Comparison of ENCODE assay signal across 20 cellular contexts in genomic region chr2:121286506-121286905, GRCh38. TPM values are rescaled to one million over a fixed set of nuclear protein-coding genes. Genes with fewer than 3 reads are reported as not detected.
"Had no signal": no experiment of that assay in that cellular context is flagged by ENCODE, and none has a peak within 500 bp of the region (broad histone marks: within the 10 kb centered on the region; RNA-seq: fewer than 3 reads in every experiment).

No MANE protein-coding gene starts in this region.

- H3K27ac Mint-ChIP-seq: activated CD4-positive, alpha-beta T cell treated with anti-CD3 and anti-CD28 coated beads, Interleukin-2, amount 10 ng/mL, durations not matched to agents 24 days and 14 days; activated CD8-positive, alpha-beta T cell treated with anti-CD3 and anti-CD28 coated beads, Interleukin-2, amount 10 ng/mL, durations not matched to agents 7 days and 5 days; activated naive CD8-positive, alpha-beta T cell treated with anti-CD3 and anti-CD28 coated beads for 36 hours; brain; immature natural killer cell had no signal

- DNase-seq: activated CD4-positive, alpha-beta T cell treated with anti-CD3 and anti-CD28 coated beads, Interleukin-2, amount 10 ng/mL, durations not matched to agents 24 days and 14 days; activated CD4-positive, CD25-positive, alpha-beta regulatory T cell; activated CD8-positive, alpha-beta memory T cell treated with anti-CD3 and anti-CD28 coated beads, Interleukin-2, amount 50 U/mL, for 4 hours; activated CD8-positive, alpha-beta T cell treated with anti-CD3 and anti-CD28 coated beads, Interleukin-2, amount 10 ng/mL, durations not matched to agents 7 days and 5 days; activated gamma-delta T cell treated with Interleukin-2 at 50 U/mL for 16 hours; activated naive CD8-positive, alpha-beta T cell treated with anti-CD3 and anti-CD28 coated beads for 36 hours; activated T-cell treated with anti-CD3 and anti-CD28 coated beads, Interleukin-2, amount 50 U/mL, for 48 hours; effector memory CD4-positive, alpha-beta T cell; foreskin keratinocyte; head of caudate nucleus; immature natural killer cell; posterior cingulate gyrus; right cardiac atrium; small intestine; stimulated activated CD4-positive, alpha-beta T cell treated with anti-CD3 and anti-CD28 coated beads, Interleukin-4, amount 100 ng/mL, for 24 hours; stimulated activated naive CD4-positive, alpha-beta T cell; transverse colon had no signal

- ATAC-seq: activated CD8-positive, alpha-beta T cell treated with anti-CD3 and anti-CD28 coated beads, Interleukin-2, amount 10 ng/mL, durations not matched to agents 7 days and 5 days; foreskin keratinocyte had no signal

- H3K4me3 Mint-ChIP-seq: activated CD8-positive, alpha-beta T cell treated with anti-CD3 and anti-CD28 coated beads, Interleukin-2, amount 10 ng/mL, durations not matched to agents 7 days and 5 days; activated naive CD8-positive, alpha-beta T cell treated with anti-CD3 and anti-CD28 coated beads for 36 hours had no signal

- H3K36me3 Mint-ChIP-seq: activated naive CD8-positive, alpha-beta T cell treated with anti-CD3 and anti-CD28 coated beads for 36 hours; brain; immature natural killer cell had no signal

- H3K9me3 ChIP-seq: neutrophil, transverse colon had no signal

- H3K36me3 ChIP-seq: neutrophil, transverse colon had no signal

- H3K4me3 ChIP-seq: transverse colon had no signal

- H3K9me3 Mint-ChIP-seq: activated CD4-positive, alpha-beta T cell treated with anti-CD3 and anti-CD28 coated beads, Interleukin-2, amount 10 ng/mL, durations not matched to agents 24 days and 14 days; activated naive CD8-positive, alpha-beta T cell treated with anti-CD3 and anti-CD28 coated beads for 36 hours; immature natural killer cell had no signal

- H3K27ac ChIP-seq: foreskin keratinocyte, neutrophil, transverse colon had no signal

RNA-seq across cellular contexts. Expression of gene TFCP2L1, which starts 1.5 kb away (rescaled TPM):
- total RNA-seq: activated CD4-positive, alpha-beta T cell treated with anti-CD3 and anti-CD28 coated beads, Interleukin-2, amount 10 ng/mL, durations not matched to agents 24 days and 14 days; T-helper 1 cell treated with Interleukin-12 subunit alpha and Interleukin-12 subunit beta and Interleukin-4 antibody, amounts not matched to agents 30 ng/mL and 1 ng/mL, for 36 hours had no signal
